Comparison of ENCODE assay signal across 13 cellular contexts in the genomic region with DNA sequence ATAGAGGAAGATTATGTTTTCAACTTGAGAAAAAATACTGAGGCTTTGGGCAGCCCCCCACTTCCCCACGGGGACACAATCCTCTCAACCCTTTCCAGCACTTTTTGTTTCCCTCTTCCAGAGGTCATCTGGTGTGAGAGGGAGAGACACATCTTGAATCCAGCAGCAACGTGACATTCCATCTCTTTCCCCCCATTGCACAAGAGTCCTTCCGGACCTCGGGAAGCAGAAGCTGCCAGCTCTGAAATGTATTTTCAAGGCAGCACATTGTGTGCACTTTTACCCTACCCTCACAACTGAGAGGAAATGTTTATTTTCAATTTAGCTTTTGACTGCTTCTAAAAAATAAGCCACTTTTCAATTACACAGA. TPM values are rescaled to one million over a fixed set of nuclear protein-coding genes. Genes with fewer than 3 reads are reported as not detected.
DNase-seq lines count a peak whose midpoint lies in the region; ATAC-seq and TF ChIP-seq lines count a peak whose summit lies in the region.
"Had no signal": no experiment of that assay in that cellular context is flagged by ENCODE, and none has a peak within 500 bp of the region (broad histone marks: within the 10 kb centered on the region; RNA-seq: fewer than 3 reads in every experiment).

No MANE protein-coding gene starts in this region.

- H3K79me2 ChIP-seq in ACC112 (ENCODE audit: control insufficient read depth, insufficient read depth, low read length, unreplicated experiment) = no peaks in the 10 kb centered on the region

- TF ChIP-seq POLR2A in heart left ventricle (IDR thresholded peaks at IDR 0.05) = no peak

- H3K4me1 Mint-ChIP-seq in osteocyte (ENCODE audit: unreplicated experiment) = peaks cover 73% of the 10 kb centered on the region

- H3K36me3 Mint-ChIP-seq in osteocyte (ENCODE audit: unreplicated experiment) = peaks cover 7% of the 10 kb centered on the region

- peak overlapping the region; percentile 89 for H2AFZ ChIP-seq in ACC112 (ENCODE audit: low read length, unreplicated experiment)

- ATAC-seq in heart left ventricle (peak; percentile 76 to 82 (median 80)), HG02610 (IDR thresholded peaks at IDR 0.05; ENCODE audit: unreplicated experiment) (no peak)
- ATAC-seq: A549, HCT116 had no signal

- intact Hi-C loops in heart left ventricle (cut with DNase I) = loop anchor here in 6 of 10 donors (1.0 to 5.0 kb wide), 5 partner anchors 35 to 69 kb away; a partner anchor contains a TSS

- no peaks in the 10 kb centered on the region for H3K9me3 ChIP-seq in adipocyte (ENCODE audit: control insufficient read depth, low read length)
- H3K9me3 ChIP-seq in heart left ventricle = no peaks in the 10 kb centered on the region
- H3K9me3 ChIP-seq: A549 had no signal

- H3K4me3 Mint-ChIP-seq in osteocyte (ENCODE audit: unreplicated experiment) = peak overlapping the region; percentile 11
- H3K4me3 Mint-ChIP-seq: activated naive CD4-positive, alpha-beta T cell treated with anti-CD3 and anti-CD28 coated beads for 36 hours had no signal

- H3K27me3 ChIP-seq in ACC112 (ENCODE audit: insufficient read depth, low read length) = no peaks in the 10 kb centered on the region
- H3K27me3 ChIP-seq in adipocyte (replicated peaks; ENCODE audit: control insufficient read depth, insufficient read depth, low read length) = no peaks in the 10 kb centered on the region
- H3K27me3 ChIP-seq in heart left ventricle = no peaks in the 10 kb centered on the region

- H3K4me3 ChIP-seq in ACC112 (ENCODE audit: low read depth, low read length) = peak overlapping the region; percentile 42; the same call in 1 of the 2 replicates
- H3K4me3 ChIP-seq in adipocyte (ENCODE audit: low read length) = peak overlapping the region; percentile 65
- H3K4me3 ChIP-seq in heart left ventricle = peak overlapping the region in 4 of 12 donors; percentile 1 to 22 (median 18)
- H3K4me3 ChIP-seq: A549 had no signal

- TF ChIP-seq CTCF in heart left ventricle (IDR thresholded peaks at IDR 0.05) = no peak
- no peak for TF ChIP-seq CTCF in osteocyte (IDR thresholded peaks at IDR 0.05)

- peak overlapping the region; percentile 88 for H3K9ac ChIP-seq in adipocyte (ENCODE audit: low read length)

- H3K27me3 Mint-ChIP-seq in osteocyte (ENCODE audit: unreplicated experiment) = no peaks in the 10 kb centered on the region

- H3K36me3 ChIP-seq in ACC112 (ENCODE audit: insufficient read depth, low read length) (no peaks in the 10 kb centered on the region), adipocyte (ENCODE audit: control insufficient read depth, insufficient read depth, low read length, severe bottlenecking) (no peaks in the 10 kb centered on the region), heart left ventricle (no peaks in the 10 kb centered on the region)

- no peaks in the 10 kb centered on the region for H3K9me3 Mint-ChIP-seq in osteocyte (ENCODE audit: unreplicated experiment)
- H3K9me3 Mint-ChIP-seq: activated naive CD4-positive, alpha-beta T cell treated with anti-CD3 and anti-CD28 coated beads for 36 hours had no signal

- WGBS in heart left ventricle, 4 donors = 19 to 44% (median 30%) methylated on average over 4 of the region's 4 CpGs

- H3K27ac ChIP-seq in ACC112 (ENCODE audit: low read depth, low read length) = peak overlapping the region; percentile 83
- H3K27ac ChIP-seq in heart left ventricle = peak overlapping the region; percentile 79 to 94 (median 86)
- H3K27ac ChIP-seq: A549 had no signal

- peak; percentile 90 for DNase-seq in adipocyte (ENCODE audit: low read depth)
- DNase-seq in heart left ventricle = peak; percentile 50 to 69 (median 58)
- DNase-seq in osteocyte (ENCODE audit: extremely low spot score, unreplicated experiment) = no peak
- DNase-seq in stimulated activated CD4-positive, alpha-beta T cell treated with anti-CD3 and anti-CD28 coated beads, Interleukin-4, amount 100 ng/mL, for 1 hour = no peak
- DNase-seq in D341Med (ENCODE audit: low spot score) = no peak
- no peak for DNase-seq in amniotic stem cell (lab: John Stamatoyannopoulos, UW)
- DNase-seq: activated naive CD4-positive, alpha-beta T cell treated with anti-CD3 and anti-CD28 coated beads for 36 hours; NCI-H524 treated with DMSO at 0.1 percent for 48 hours; stimulated activated CD4-positive, alpha-beta T cell treated with anti-CD3 and anti-CD28 coated beads, Interleukin-2, amount 100 ng/mL, for 48 hours had no signal

- H3K27ac Mint-ChIP-seq in osteocyte (ENCODE audit: unreplicated experiment) = peak overlapping the region; percentile 97
- H3K27ac Mint-ChIP-seq: activated naive CD4-positive, alpha-beta T cell treated with anti-CD3 and anti-CD28 coated beads for 36 hours had no signal

- peaks cover 22% of the 10 kb centered on the region for H3K4me1 ChIP-seq in ACC112 (ENCODE audit: control insufficient read depth, insufficient read depth, low read length, unreplicated experiment)
- H3K4me1 ChIP-seq in adipocyte (ENCODE audit: control insufficient read depth, insufficient read depth, low read length) = peaks cover 75% of the 10 kb centered on the region
- H3K4me1 ChIP-seq in heart left ventricle = peaks cover 0 to 75% (median 49%) of the 10 kb centered on the region in 12 donors
- H3K4me1 ChIP-seq: A549 had no signal

RNA-seq across cellular contexts. Expression of a gene that starts 43.0 kb away (rescaled TPM):
- 10 to 100 TPM; 17.8 to 65.6 (median 31.3) TPM for total RNA-seq in heart left ventricle
- 10 to 100 TPM in 1 of 2 donors, 1 to 10 TPM in 1; 7.5 to 24.4 TPM for polyA plus RNA-seq in heart left ventricle
- 0.24 and 0.94 TPM in 2 replicates for total RNA-seq in osteocyte
- total RNA-seq: activated naive CD4-positive, alpha-beta T cell treated with anti-CD3 and anti-CD28 coated beads for 36 hours had no signal
- polyA plus RNA-seq: A549 had no signal

RNA-seq across cellular contexts. Expression of a gene that starts 51.4 kb away (rescaled TPM):
- 1 to 10 TPM in 7 of 9 donors, under 1 TPM in 2; 0.75 to 2.7 (median 1.6) TPM for total RNA-seq in heart left ventricle
- polyA plus RNA-seq in heart left ventricle = 1 to 10 TPM in 1 of 2 donors, under 1 TPM in 1; 0.58 to 1.4 TPM
- total RNA-seq in osteocyte = 1.0 and 1.6 TPM in 2 replicates
- total RNA-seq: activated naive CD4-positive, alpha-beta T cell treated with anti-CD3 and anti-CD28 coated beads for 36 hours had no signal
- polyA plus RNA-seq: A549 had no signal

Comparison
In these comparisons a context has a peak if more than half of its experiments do, and no peak if none do; other contexts are left out.
1. DNase-seq: peak in adipocyte (single experiment) and heart left ventricle (5 of 5); none in osteocyte (single experiment), stimulated activated CD4-positive, alpha-beta T cell treated with anti-CD3 and anti-CD28 coated beads, Interleukin-4, amount 100 ng/mL, for 1 hour (single experiment), D341Med (single experiment) and amniotic stem cell (single experiment).